ENCODE assay signal across 15 cellular contexts in the genomic region with DNA sequence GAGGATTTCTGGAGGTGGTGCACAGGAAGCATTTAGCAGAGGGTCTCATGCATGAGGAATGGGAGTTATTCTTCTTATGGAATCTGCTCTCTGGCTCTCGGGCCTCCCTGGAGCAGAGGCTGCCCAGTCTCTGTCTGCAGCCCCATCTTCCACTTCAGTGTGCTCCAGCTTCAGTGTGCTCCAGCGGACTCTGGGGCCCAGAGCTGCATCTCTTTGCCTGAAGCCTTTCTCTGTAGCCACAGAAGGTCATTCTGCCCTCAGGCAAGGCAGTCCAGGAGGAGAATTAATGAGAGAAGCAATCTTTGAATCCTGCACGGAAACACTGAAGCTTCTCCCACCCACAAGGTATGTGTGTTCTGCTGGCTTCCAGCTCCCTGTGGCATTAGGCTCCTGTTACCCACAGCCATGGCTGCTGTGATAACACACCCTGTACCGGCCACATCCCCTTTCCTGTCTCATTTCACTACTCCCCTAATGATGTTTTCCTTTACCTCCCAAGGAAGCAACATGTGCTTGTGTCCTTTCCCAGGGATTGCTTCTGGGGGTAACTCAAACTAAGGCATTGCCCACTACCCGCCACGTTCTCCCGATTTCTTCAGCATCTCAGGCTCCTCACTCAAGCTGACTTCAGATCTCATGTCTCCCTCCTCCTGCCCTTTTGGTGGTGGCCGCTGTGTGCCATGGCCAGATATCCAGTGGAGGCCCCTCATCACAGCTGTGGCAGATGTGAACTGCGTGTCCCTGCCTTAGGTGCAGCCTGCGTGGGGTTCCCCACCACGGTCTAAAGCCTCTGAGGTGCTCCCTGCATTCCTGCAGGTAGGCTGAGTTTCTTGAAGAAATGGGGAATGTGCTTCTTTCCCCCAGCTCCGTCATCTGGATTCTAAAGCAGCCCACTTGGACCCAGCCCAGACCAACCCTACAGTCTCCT.
"Had no signal": no experiment of that assay in that cellular context is flagged by ENCODE, and none has a peak within 500 bp of the region (broad histone marks: within the 10 kb centered on the region; RNA-seq: fewer than 3 reads in every experiment).

No MANE protein-coding gene starts in this region.

- H3K27me3 Mint-ChIP-seq: activated naive CD8-positive, alpha-beta T cell had no signal

- H3K4me3 Mint-ChIP-seq: activated CD4-positive, alpha-beta T cell treated with anti-CD3 and anti-CD28 coated beads for 36 hours; activated naive CD8-positive, alpha-beta T cell; activated T-cell treated with anti-CD3 and anti-CD28 coated beads, Interleukin-2, amount 50 U/mL, for 24 hours; nephron; stimulated activated naive CD8-positive, alpha-beta T cell treated with anti-CD3 and anti-CD28 coated beads, Interleukin-15, amount 100 ng/mL, for 72 hours had no signal

- H3K36me3 ChIP-seq: heart left ventricle, pancreas, thoracic aorta, WERI-Rb-1 had no signal

- H3K27me3 ChIP-seq: heart left ventricle, pancreas had no signal

- H3K36me3 Mint-ChIP-seq: activated naive CD8-positive, alpha-beta T cell had no signal

- H3K4me1 Mint-ChIP-seq: activated CD4-positive, alpha-beta T cell treated with anti-CD3 and anti-CD28 coated beads for 36 hours had no signal

- H3K9me3 Mint-ChIP-seq: activated T-cell treated with anti-CD3 and anti-CD28 coated beads, Interleukin-2, amount 50 U/mL, for 24 hours; stimulated activated naive CD8-positive, alpha-beta T cell treated with anti-CD3 and anti-CD28 coated beads, Interleukin-15, amount 100 ng/mL, for 72 hours had no signal

- DNase-seq: activated effector memory CD4-positive, alpha-beta T cell treated with Interleukin-2 at 50 U/mL for 16 hours; activated T-cell treated with anti-CD3 and anti-CD28 coated beads, Interleukin-2, amount 50 U/mL, for 24 hours; amygdala; cerebellar nuclear complex; heart left ventricle; mucosa of descending colon; stimulated activated CD4-positive, alpha-beta T cell treated with anti-CD3 and anti-CD28 coated beads, Interleukin-15, amount 100 ng/mL, for 24 hours; stimulated activated CD4-positive, alpha-beta T cell treated with anti-CD3 and anti-CD28 coated beads, Interleukin-4, amount 100 ng/mL, for 4 hours; stimulated activated naive CD8-positive, alpha-beta T cell treated with anti-CD3 and anti-CD28 coated beads, Interleukin-15, amount 100 ng/mL, for 72 hours; WERI-Rb-1 had no signal

- H3K9me3 ChIP-seq: mucosa of descending colon, pancreas, thoracic aorta had no signal

- H3K27ac Mint-ChIP-seq: activated CD4-positive, alpha-beta T cell treated with anti-CD3 and anti-CD28 coated beads for 36 hours; activated naive CD8-positive, alpha-beta T cell; activated T-cell treated with anti-CD3 and anti-CD28 coated beads, Interleukin-2, amount 50 U/mL, for 24 hours; nephron had no signal

- H3K4me3 ChIP-seq: heart left ventricle, mucosa of descending colon, pancreas, thoracic aorta had no signal
